ENCODE assay signal across 12 cellular contexts in the genomic region with DNA sequence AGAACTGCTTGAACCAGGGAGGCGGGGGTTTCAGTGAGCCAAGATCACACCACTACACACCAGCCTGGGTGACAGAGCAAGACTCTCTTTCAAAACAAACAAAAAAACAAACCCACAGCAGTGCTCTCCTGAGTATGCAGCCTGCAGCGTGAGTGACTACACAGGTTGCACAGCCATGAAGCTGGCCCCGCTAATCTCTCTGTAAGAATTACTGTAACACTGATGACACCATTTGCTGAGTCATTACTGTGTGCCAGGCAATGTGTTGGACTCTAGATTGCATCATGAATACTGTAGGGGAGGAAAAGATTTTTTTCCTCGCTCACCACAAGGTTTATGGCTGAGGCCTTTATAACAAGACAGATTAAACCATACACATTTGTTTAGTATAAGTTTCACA.
DNase-seq lines count a peak whose midpoint lies in the region; ATAC-seq and TF ChIP-seq lines count a peak whose summit lies in the region.
"Had no signal": no experiment of that assay in that cellular context is flagged by ENCODE, and none has a peak within 500 bp of the region (broad histone marks: within the 10 kb centered on the region; RNA-seq: fewer than 3 reads in every experiment).

No MANE protein-coding gene starts in this region.

- in situ Hi-C loops in brain microvascular endothelial cell (cut with HindIII; ENCODE audit: low pct_ligation_motif_present, low sequenced_read_pairs): no loop called here

- H3K4ac ChIP-seq in trophoblast cell (ENCODE audit: low read depth, low read length): no peak overlapping the region

- H3K27ac ChIP-seq in brain microvascular endothelial cell: no peak overlapping the region
- H3K27ac ChIP-seq in trophoblast cell (ENCODE audit: low read depth, low read length): no peak overlapping the region
- H3K27ac ChIP-seq in substantia nigra (ENCODE audit: low read depth, low read length, poor library complexity, severe bottlenecking): no peak overlapping the region
- H3K27ac ChIP-seq in neural progenitor cell: no peak overlapping the region
- H3K27ac ChIP-seq: dorsolateral prefrontal cortex, upper lobe of right lung had no signal

- no peak overlapping the region for H3K4me2 ChIP-seq in trophoblast cell (ENCODE audit: low read length)
- no peak overlapping the region for H3K4me2 ChIP-seq in neural progenitor cell

- no peak overlapping the region for H3K4me3 ChIP-seq in brain microvascular endothelial cell (ENCODE audit: low read depth, low read length)
- H3K4me3 ChIP-seq in trophoblast cell (ENCODE audit: low read depth, low read length): no peak overlapping the region
- no peak overlapping the region for H3K4me3 ChIP-seq in neural progenitor cell
- H3K4me3 ChIP-seq: dorsolateral prefrontal cortex, upper lobe of right lung had no signal

- no peak overlapping the region for H3K4me3 Mint-ChIP-seq in neural progenitor cell

- no peak for ATAC-seq in GM18909 (IDR thresholded peaks at IDR 0.05; ENCODE audit: poor library complexity, unreplicated experiment)
- ATAC-seq: upper lobe of right lung had no signal

- H3K36me3 Mint-ChIP-seq in neural progenitor cell: no peaks in the 10 kb centered on the region

- H3K18ac ChIP-seq in trophoblast cell (ENCODE audit: low read length): no peak overlapping the region

- H3K27me3 ChIP-seq in brain microvascular endothelial cell (replicated peaks) (no peaks in the 10 kb centered on the region), trophoblast cell (ENCODE audit: insufficient read depth, low read length) (no peaks in the 10 kb centered on the region), neural progenitor cell (no peaks in the 10 kb centered on the region)
- H3K27me3 ChIP-seq: dorsolateral prefrontal cortex, upper lobe of right lung had no signal

- H3K79me1 ChIP-seq in trophoblast cell (ENCODE audit: low read length): no peaks in the 10 kb centered on the region

- H3K79me2 ChIP-seq in trophoblast cell (ENCODE audit: control insufficient read depth, insufficient read depth, low read length, poor library complexity): no peaks in the 10 kb centered on the region
- no peaks in the 10 kb centered on the region for H3K79me2 ChIP-seq in neural progenitor cell (ENCODE audit: low read depth)

- DNase-seq in activated CD4-positive, alpha-beta T cell treated with anti-CD3 and anti-CD28 coated beads for 48 hours: peak; percentile 11
- DNase-seq in activated CD4-positive, alpha-beta T cell treated with anti-CD3 and anti-CD28 coated beads for 1 hour: no peak
- peak; percentile 26 for DNase-seq in NCI-H226
- peak; percentile 22 for DNase-seq in brain microvascular endothelial cell
- DNase-seq in trophoblast cell: peak; percentile 91 to 97
- no peak for DNase-seq in substantia nigra (lab: John Stamatoyannopoulos, UW)
- no peak for DNase-seq in neural progenitor cell (ENCODE audit: low spot score)
- DNase-seq: DMS79, dorsolateral prefrontal cortex, head of caudate nucleus, upper lobe of right lung had no signal

- H2BK120ac ChIP-seq in trophoblast cell (ENCODE audit: insufficient read depth, low read length, poor library complexity): no peak overlapping the region

- no peak overlapping the region for H4K8ac ChIP-seq in trophoblast cell (ENCODE audit: low read depth, low read length)

- no peak overlapping the region for H4K12ac ChIP-seq in trophoblast cell (ENCODE audit: low read depth, low read length)

- H3K9me3 Mint-ChIP-seq in neural progenitor cell: no peaks in the 10 kb centered on the region

- no peak overlapping the region for H3K9ac ChIP-seq in trophoblast cell (ENCODE audit: low read length)
- H3K9ac ChIP-seq in neural progenitor cell: no peak overlapping the region

- H3K27me3 Mint-ChIP-seq in neural progenitor cell (ENCODE audit: insufficient read depth, low read depth): no peaks in the 10 kb centered on the region

- no peak overlapping the region for H2AFZ ChIP-seq in trophoblast cell (ENCODE audit: insufficient read depth, low read length, poor library complexity)
- no peak overlapping the region for H2AFZ ChIP-seq in neural progenitor cell (replicated peaks)

- no peaks in the 10 kb centered on the region for H4K20me1 ChIP-seq in neural progenitor cell (ENCODE audit: low read depth)

- no peak for TF ChIP-seq CTCF in brain microvascular endothelial cell (IDR thresholded peaks at IDR 0.05; ENCODE audit: low read depth, low read length, missing control alignments)
- TF ChIP-seq CTCF in neural progenitor cell (IDR thresholded peaks at IDR 0.05): no peak

- no peaks in the 10 kb centered on the region for H3K4me1 Mint-ChIP-seq in neural progenitor cell

- no CpG with 5 or more reads among the region's 4 CpGs for WGBS in trophoblast cell (ENCODE audit: extremely low coverage, insufficient coverage, insufficient read length)

- H3F3A ChIP-seq in neural progenitor cell (ENCODE audit: low read depth): no peaks in the 10 kb centered on the region

- H3K36me3 ChIP-seq in brain microvascular endothelial cell (replicated peaks) (no peaks in the 10 kb centered on the region), trophoblast cell (ENCODE audit: control insufficient read depth in 1 of 2, insufficient read depth in 2 of 2, low read length in 2 of 2) (no peaks in the 10 kb centered on the region), neural progenitor cell (no peaks in the 10 kb centered on the region)
- H3K36me3 ChIP-seq: upper lobe of right lung had no signal

- H3K4me1 ChIP-seq in trophoblast cell (ENCODE audit: control insufficient read depth in 1 of 2, insufficient read depth in 2 of 2, low read length in 2 of 2): no peaks in the 10 kb centered on the region
- H3K4me1 ChIP-seq in neural progenitor cell: no peaks in the 10 kb centered on the region
- H3K4me1 ChIP-seq: upper lobe of right lung had no signal

- no peak overlapping the region for H3K27ac Mint-ChIP-seq in neural progenitor cell

- H3K23ac ChIP-seq in trophoblast cell (ENCODE audit: low read length): no peak overlapping the region

- H2AK5ac ChIP-seq in trophoblast cell (ENCODE audit: low read length): no peak overlapping the region

- no peak overlapping the region for H4K91ac ChIP-seq in trophoblast cell (ENCODE audit: low read depth, low read length)

- no peak overlapping the region for H2BK5ac ChIP-seq in trophoblast cell (ENCODE audit: low read depth, low read length, poor library complexity)

- H3K9me3 ChIP-seq in trophoblast cell (ENCODE audit: insufficient read depth, low read depth, low read length) (peaks cover 2% of the 10 kb centered on the region), neural progenitor cell (ENCODE audit: low read depth) (no peaks in the 10 kb centered on the region)
- H3K9me3 ChIP-seq: upper lobe of right lung had no signal

- no peak overlapping the region for H3K14ac ChIP-seq in trophoblast cell (ENCODE audit: low read length)

- no peak overlapping the region for H2BK12ac ChIP-seq in trophoblast cell (ENCODE audit: low read length)

Comparison
In these comparisons a context has a peak if more than half of its experiments do, and no peak if none do; other contexts are left out.
1. DNase-seq: peak in activated CD4-positive, alpha-beta T cell treated with anti-CD3 and anti-CD28 coated beads for 48 hours (single experiment), NCI-H226 (single experiment), brain microvascular endothelial cell (single experiment) and trophoblast cell (2 of 2); none in activated CD4-positive, alpha-beta T cell treated with anti-CD3 and anti-CD28 coated beads for 1 hour (single experiment), substantia nigra (0 of 49) and neural progenitor cell (single experiment).